ENCODE assay signal across 2 cellular contexts in genomic region chr1:201258132-201258531, GRCh38. TPM values are rescaled to one million over a fixed set of nuclear protein-coding genes. Genes with fewer than 3 reads are reported as not detected.
"Had no signal": no experiment of that assay in that cellular context is flagged by ENCODE, and none has a peak within 500 bp of the region (broad histone marks: within the 10 kb centered on the region; RNA-seq: fewer than 3 reads in every experiment).

No MANE protein-coding gene starts in this region.

RNA-seq across cellular contexts. Expression of gene PKP1, which starts 25.2 kb away (rescaled TPM):
- total RNA-seq: endothelial cell of umbilical vein, fibroblast of villous mesenchyme had no signal
